ENCODE assay signal across 24 cellular contexts in the genomic region with DNA sequence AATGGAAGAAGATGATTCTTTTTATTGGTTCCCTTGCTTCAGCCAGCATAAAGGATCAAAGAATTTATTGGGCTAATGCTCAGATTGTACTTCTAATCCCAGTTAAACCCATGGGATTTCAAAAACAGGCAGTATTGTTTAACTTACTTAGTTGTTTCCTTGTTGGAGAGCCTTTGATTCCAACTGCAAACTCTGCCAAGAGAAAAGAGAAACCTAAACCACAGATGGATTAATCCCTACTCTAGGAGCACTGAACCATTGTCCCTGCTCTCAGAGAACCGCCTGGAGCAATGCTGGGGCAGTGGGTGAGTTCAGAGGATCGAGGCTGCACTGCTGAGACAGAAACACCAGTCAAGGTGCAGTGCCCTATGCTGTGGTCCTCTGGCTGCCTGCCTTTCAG. TPM values are rescaled to one million over a fixed set of nuclear protein-coding genes. Genes with fewer than 3 reads are reported as not detected.
DNase-seq lines count a peak whose midpoint lies in the region; ATAC-seq, FAIRE-seq and TF ChIP-seq lines count a peak whose summit lies in the region.
"Had no signal": no experiment of that assay in that cellular context is flagged by ENCODE, and none has a peak within 500 bp of the region (broad histone marks: within the 10 kb centered on the region; RNA-seq: fewer than 3 reads in every experiment).

No MANE protein-coding gene starts in this region.

- peaks cover 19% of the 10 kb centered on the region for H3K4me1 ChIP-seq in left ventricle myocardium inferior
- H3K4me1 ChIP-seq in SJCRH30, result no peaks in the 10 kb centered on the region
- H3K4me1 ChIP-seq in pancreas, result no peaks in the 10 kb centered on the region
- H3K4me1 ChIP-seq: colonic mucosa, psoas muscle had no signal

- ATAC-seq in left cardiac atrium (no peak), pancreas (no peak), HG02981 (IDR thresholded peaks at IDR 0.05; ENCODE audit: unreplicated experiment) (no peak)
- ATAC-seq: A549, gastroesophageal sphincter, psoas muscle, WTC11 had no signal

- no peak for FAIRE-seq in pancreas (lab: Jason Lieb, UNC)
- FAIRE-seq: A549 had no signal

- 32 to 33% methylated on average over 2 of the region's 2 CpGs for WGBS in pancreas, 2 donors

- DNase-seq in left ventricle myocardium inferior (no peak), left cardiac atrium (no peak), SJCRH30 (peak; percentile 15 to 54), fibroblast of peridontal ligament (ENCODE audit: extremely low read depth) (peak; percentile 79), pancreas (no peak), SK-N-DZ (ENCODE audit: low spot score) (no peak)
- no peak for DNase-seq in activated CD8-positive, alpha-beta memory T cell treated with anti-CD3 and anti-CD28 coated beads, Interleukin-2, amount 50 U/mL, for 4 hours
- DNase-seq: activated CD4-positive, alpha-beta memory T cell treated with anti-CD3 and anti-CD28 coated beads for 36 hours; activated naive CD4-positive, alpha-beta T cell treated with anti-CD3 and anti-CD28 coated beads, Interleukin-2, amount 10 ng/mL, durations not matched to agents 7 days and 5 days; brain microvascular endothelial cell; colonic mucosa; DMS 273 treated with DMSO at 0.1 percent for 48 hours; midbrain; NCI-H524 treated with DMSO at 0.1 percent for 48 hours; nephron progenitor cell; psoas muscle; SHP77 treated with DMSO at 0.1 percent for 48 hours; stimulated activated CD4-positive, alpha-beta T cell treated with anti-CD3 and anti-CD28 coated beads, Interleukin-4, amount 100 ng/mL, for 24 hours had no signal

- H3K36me3 ChIP-seq in left ventricle myocardium inferior (no peaks in the 10 kb centered on the region), SJCRH30 (no peaks in the 10 kb centered on the region), pancreas (no peaks in the 10 kb centered on the region)
- H3K36me3 ChIP-seq: brain microvascular endothelial cell, colonic mucosa, gastroesophageal sphincter had no signal

- intact Hi-C loops in left ventricle myocardium inferior (cut with micrococcal nuclease), result no loop called here
- intact Hi-C loops in left cardiac atrium (cut with DNase I), result no loop called here
- intact Hi-C loops in pancreas (cut with DNase I), result no loop called here

- H3K4me3 ChIP-seq in left ventricle myocardium inferior (no peak overlapping the region), SJCRH30 (no peak overlapping the region), pancreas (no peak overlapping the region)
- H3K4me3 ChIP-seq: A549, colonic mucosa, gastroesophageal sphincter, psoas muscle had no signal

- H3K9me3 ChIP-seq in left ventricle myocardium inferior (replicated peaks) (no peaks in the 10 kb centered on the region), SJCRH30 (replicated peaks) (no peaks in the 10 kb centered on the region), pancreas (no peaks in the 10 kb centered on the region)
- H3K9me3 ChIP-seq: A549, colonic mucosa, gastroesophageal sphincter, psoas muscle had no signal

- no peaks in the 10 kb centered on the region for H3K27me3 ChIP-seq in left ventricle myocardium inferior (ENCODE audit: low read depth)
- H3K27me3 ChIP-seq in SJCRH30, result no peaks in the 10 kb centered on the region
- no peaks in the 10 kb centered on the region for H3K27me3 ChIP-seq in pancreas
- H3K27me3 ChIP-seq: brain microvascular endothelial cell, colonic mucosa had no signal

- H3K27ac ChIP-seq in left ventricle myocardium inferior (replicated peaks), result peak overlapping the region; percentile 31
- no peak overlapping the region for H3K27ac ChIP-seq in SJCRH30
- H3K27ac ChIP-seq in pancreas, result no peak overlapping the region
- H3K27ac ChIP-seq: A549, brain microvascular endothelial cell, colonic mucosa, gastroesophageal sphincter, psoas muscle had no signal

- no peak for TF ChIP-seq CTCF in left ventricle myocardium inferior (IDR thresholded peaks at IDR 0.05; ENCODE audit: borderline replicate concordance)
- TF ChIP-seq CTCF in pancreas (IDR thresholded peaks at IDR 0.05), result no peak

RNA-seq across cellular contexts. Expression of gene SIGLEC15, which starts 44.9 kb away (rescaled TPM):
- total RNA-seq in left ventricle myocardium inferior (0.19 TPM), left cardiac atrium (under 1 TPM in 1 of 2 donors, not detected in 1; 0.18 TPM), pancreas (under 1 TPM; 0.09 to 0.52 (median 0.17) TPM)
- total RNA-seq in SJCRH30 (2014; rRNA removed; shearing (Covaris generic)), result 0.10 TPM in 1 of 2 replicates, not detected in the other
- polyA plus RNA-seq in pancreas, result under 1 TPM; 0.34 to 0.73 TPM
- not detected in 2 replicates for polyA plus RNA-seq in SK-N-DZ (2014; cell fraction: cytosol; rRNA removed)
- polyA plus RNA-seq in SK-N-DZ (2014; cell fraction: nucleus; rRNA removed), result not detected in 2 replicates
- total RNA-seq: activated CD4-positive, alpha-beta memory T cell treated with anti-CD3 and anti-CD28 coated beads for 36 hours; colonic mucosa; psoas muscle; T-helper 2 cell treated with Interferon-gamma antibody and Interleukin-4, amounts not matched to agents 100 ng/mL and 5 ng/mL, for 36 hours; WTC11 had no signal
- polyA plus RNA-seq: A549, psoas muscle had no signal

RNA-seq across cellular contexts. Expression of gene SLC14A1, which starts 56.6 kb away (rescaled TPM):
- 22.1 TPM for total RNA-seq in left ventricle myocardium inferior
- 10 to 100 TPM in 1 of 2 donors, 1 to 10 TPM in 1; 9.7 to 11.2 TPM for total RNA-seq in left cardiac atrium
- total RNA-seq in SJCRH30 (2014; rRNA removed; shearing (Covaris generic)), result not detected in 2 replicates
- total RNA-seq in pancreas, result 1 to 10 TPM in 4 of 6 donors, under 1 TPM in 2; 0.79 to 1.9 (median 1.1) TPM
- 1 to 10 TPM in 1 of 2 donors, under 1 TPM in 1; 0.49 to 2.5 TPM for polyA plus RNA-seq in pancreas
- not detected in 2 replicates for polyA plus RNA-seq in SK-N-DZ (2014; cell fraction: cytosol; rRNA removed)
- not detected in 2 replicates for polyA plus RNA-seq in SK-N-DZ (2014; cell fraction: nucleus; rRNA removed)
- total RNA-seq: WTC11 had no signal
- polyA plus RNA-seq: CD14-positive monocyte had no signal

Comparison
In these comparisons a context has a peak if more than half of its experiments do, and no peak if none do; other contexts are left out.
1. DNase-seq: peak in SJCRH30 (2 of 2) and fibroblast of peridontal ligament (single experiment); none in left ventricle myocardium inferior (single experiment), left cardiac atrium (single experiment), pancreas (0 of 6), SK-N-DZ (single experiment) and activated CD8-positive, alpha-beta memory T cell treated with anti-CD3 and anti-CD28 coated beads, Interleukin-2, amount 50 U/mL, for 4 hours (single experiment).